9 cellular contexts compared by ENCODE assay signal in the genomic region with DNA sequence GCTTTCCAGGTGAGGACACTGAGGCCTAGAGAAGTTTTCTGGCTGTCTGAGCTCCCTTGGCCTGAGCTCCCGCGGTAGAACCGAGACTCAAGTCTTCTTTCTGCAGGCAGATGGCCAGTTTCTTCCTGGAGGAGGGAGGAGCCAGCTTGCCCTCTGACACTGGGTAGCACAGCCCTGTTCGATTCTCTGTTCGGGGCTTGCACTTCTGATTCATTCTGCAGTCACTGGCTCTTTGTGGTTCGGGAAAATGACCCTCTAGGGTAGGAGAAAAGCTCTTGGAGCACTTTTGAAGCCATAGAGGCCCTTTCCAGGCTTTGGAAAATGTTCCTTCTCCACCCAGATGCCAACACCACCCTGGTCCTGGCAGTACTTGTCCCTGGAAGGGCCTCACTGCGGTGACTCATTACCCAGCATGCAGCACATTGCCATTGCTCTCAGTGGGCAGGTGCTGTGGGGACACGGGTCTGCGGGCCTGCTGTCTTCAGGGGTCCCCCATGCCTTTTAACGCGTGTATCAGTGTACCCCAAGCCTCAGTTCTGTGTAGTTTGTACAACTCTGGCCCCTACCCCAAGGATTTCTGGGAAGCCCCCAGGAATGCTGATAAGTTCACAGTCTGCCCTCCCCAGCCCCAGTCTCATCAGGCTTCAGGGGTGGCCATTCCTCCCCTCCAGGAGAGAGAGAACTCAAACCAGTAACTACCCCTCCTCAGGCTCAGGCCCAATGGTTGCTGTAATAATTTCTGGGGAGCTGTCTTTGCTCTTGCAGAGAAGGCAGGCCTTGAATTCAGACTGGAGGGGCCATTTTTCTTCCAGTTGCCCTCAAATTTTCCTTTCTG. TPM values are rescaled to one million over a fixed set of nuclear protein-coding genes. Genes with fewer than 3 reads are reported as not detected.
DNase-seq lines count a peak whose midpoint lies in the region; ATAC-seq and TF ChIP-seq lines count a peak whose summit lies in the region.
"Had no signal": no experiment of that assay in that cellular context is flagged by ENCODE, and none has a peak within 500 bp of the region (broad histone marks: within the 10 kb centered on the region; RNA-seq: fewer than 3 reads in every experiment).

No MANE protein-coding gene starts in this region.

- peaks cover 9% of the 10 kb centered on the region for H4K20me1 ChIP-seq in neural progenitor cell (ENCODE audit: low read depth)

- H3K4me1 Mint-ChIP-seq in neural progenitor cell, result peaks cover 72% of the 10 kb centered on the region
- H3K4me1 Mint-ChIP-seq in activated T-helper 2 cell treated with anti-CD3 and anti-CD28 coated beads, Interferon-gamma antibody, Interleukin-2, Interleukin-4, amounts not matched to agents 10 μg/mL and 5 μg/mL and 100 μg/mL, durations not matched to agents 14 hours and 24 hours and 36 hours (ENCODE audit: low read depth), result peaks cover 22% of the 10 kb centered on the region

- no peaks in the 10 kb centered on the region for H3K36me3 ChIP-seq in neural progenitor cell

- no peak for ATAC-seq in HG02840 (IDR thresholded peaks at IDR 0.05; ENCODE audit: low FRiP score, unreplicated experiment)
- ATAC-seq in HG02763 (IDR thresholded peaks at IDR 0.05; ENCODE audit: unreplicated experiment), result no peak
- ATAC-seq in GM18909 (IDR thresholded peaks at IDR 0.05; ENCODE audit: poor library complexity, unreplicated experiment), result no peak

- peaks cover 33% of the 10 kb centered on the region for H3K4me1 ChIP-seq in neural progenitor cell

- H3K27ac ChIP-seq in RWPE1 (peak overlapping the region; percentile 100), neural progenitor cell (peak overlapping the region; percentile 4)
- H3K27ac ChIP-seq: C4-2B had no signal

- POLR2A ChIA-PET in RWPE1 (lab: Yijun Ruan, JAX; ENCODE audit: low non-redundant PET), result no interaction called here

- H3K4me3 ChIP-seq in neural progenitor cell, result no peak overlapping the region

- TF ChIP-seq CTCF in RWPE1 (conservative IDR thresholded peaks at IDR 0.05; ENCODE audit: low read depth), result no peak
- no peak for TF ChIP-seq CTCF in neural progenitor cell (IDR thresholded peaks at IDR 0.05)

- peaks cover 5% of the 10 kb centered on the region for H3K79me2 ChIP-seq in neural progenitor cell (ENCODE audit: low read depth)

- H3K9ac ChIP-seq in neural progenitor cell, result no peak overlapping the region

- H3K27me3 Mint-ChIP-seq in neural progenitor cell (ENCODE audit: insufficient read depth, low read depth), result peaks cover 5% of the 10 kb centered on the region
- no peaks in the 10 kb centered on the region for H3K27me3 Mint-ChIP-seq in activated T-helper 2 cell treated with anti-CD3 and anti-CD28 coated beads, Interferon-gamma antibody, Interleukin-2, Interleukin-4, amounts not matched to agents 10 μg/mL and 5 μg/mL and 100 μg/mL, durations not matched to agents 14 hours and 24 hours and 36 hours (ENCODE audit: low read depth)

- no peak overlapping the region for H3K4me2 ChIP-seq in neural progenitor cell

- H3K36me3 Mint-ChIP-seq in neural progenitor cell, result peaks cover 2% of the 10 kb centered on the region
- no peaks in the 10 kb centered on the region for H3K36me3 Mint-ChIP-seq in activated T-helper 2 cell treated with anti-CD3 and anti-CD28 coated beads, Interferon-gamma antibody, Interleukin-2, Interleukin-4, amounts not matched to agents 10 μg/mL and 5 μg/mL and 100 μg/mL, durations not matched to agents 14 hours and 24 hours and 36 hours (ENCODE audit: low read depth)

- H3K9me3 ChIP-seq in neural progenitor cell (ENCODE audit: low read depth), result no peaks in the 10 kb centered on the region

- peak overlapping the region; percentile 33 for H3K27ac Mint-ChIP-seq in neural progenitor cell
- no peak overlapping the region for H3K27ac Mint-ChIP-seq in activated T-helper 2 cell treated with anti-CD3 and anti-CD28 coated beads, Interferon-gamma antibody, Interleukin-2, Interleukin-4, amounts not matched to agents 10 μg/mL and 5 μg/mL and 100 μg/mL, durations not matched to agents 14 hours and 24 hours and 36 hours

- no peak overlapping the region for H2AFZ ChIP-seq in neural progenitor cell (replicated peaks)

- in situ Hi-C loops in ACHN (cut with HindIII; ENCODE audit: low pct_ligation_motif_present, low pct_unique_long_range_greater_than_20kb, low sequenced_read_pairs), result no loop called here

- intact Hi-C loops in activated T-helper 2 cell treated with anti-CD3 and anti-CD28 coated beads, Interferon-gamma antibody, Interleukin-2, Interleukin-4, amounts not matched to agents 10 μg/mL and 5 μg/mL and 100 μg/mL, durations not matched to agents 14 hours and 24 hours and 36 hours (cut with micrococcal nuclease), result no loop called here

- peaks cover 8% of the 10 kb centered on the region for H3F3A ChIP-seq in neural progenitor cell (ENCODE audit: low read depth)

- no peak overlapping the region for H3K4me3 Mint-ChIP-seq in neural progenitor cell
- no peak overlapping the region for H3K4me3 Mint-ChIP-seq in activated T-helper 2 cell treated with anti-CD3 and anti-CD28 coated beads, Interferon-gamma antibody, Interleukin-2, Interleukin-4, amounts not matched to agents 10 μg/mL and 5 μg/mL and 100 μg/mL, durations not matched to agents 14 hours and 24 hours and 36 hours (ENCODE audit: low read depth)

- no peaks in the 10 kb centered on the region for H3K27me3 ChIP-seq in neural progenitor cell

- CTCF ChIA-PET in RWPE1 (lab: Yijun Ruan, JAX), result interaction anchor here (0.6 to 3.6 kb wide), 6 partner anchors 10 to 657 kb away, joined by 3 to 19 read pairs (median 4); a partner anchor contains a TSS

- H3K9me3 Mint-ChIP-seq in neural progenitor cell, result peaks cover 2% of the 10 kb centered on the region
- no peaks in the 10 kb centered on the region for H3K9me3 Mint-ChIP-seq in activated T-helper 2 cell treated with anti-CD3 and anti-CD28 coated beads, Interferon-gamma antibody, Interleukin-2, Interleukin-4, amounts not matched to agents 10 μg/mL and 5 μg/mL and 100 μg/mL, durations not matched to agents 14 hours and 24 hours and 36 hours

- DNase-seq in ACHN (peak; percentile 79), RWPE1 (ENCODE audit: low spot score) (peak; percentile 78), fibroblast of peridontal ligament (ENCODE audit: extremely low read depth) (peak; percentile 74), neural progenitor cell (ENCODE audit: low spot score) (no peak)
- no peak for DNase-seq in activated T-helper 2 cell treated with anti-CD3 and anti-CD28 coated beads, Interferon-gamma antibody, Interleukin-2, Interleukin-4, amounts not matched to agents 10 μg/mL and 5 μg/mL and 100 μg/mL, durations not matched to agents 14 hours and 24 hours and 36 hours (ENCODE audit: low spot score)

RNA-seq across cellular contexts. Expression of a gene that starts 11.9 kb away (rescaled TPM):
- total RNA-seq in neural progenitor cell (ENCODE audit: low replicate concordance), result 9.1 and 11.9 TPM in 2 replicates
- 0.52 and 0.62 TPM in 2 replicates for total RNA-seq in activated T-helper 2 cell treated with anti-CD3 and anti-CD28 coated beads, Interferon-gamma antibody, Interleukin-2, Interleukin-4, amounts not matched to agents 10 μg/mL and 5 μg/mL and 100 μg/mL, durations not matched to agents 14 hours and 24 hours and 36 hours

Comparison
In these comparisons a context has a peak if more than half of its experiments do, and no peak if none do; other contexts are left out.
1. DNase-seq: peak in ACHN (single experiment), RWPE1 (single experiment) and fibroblast of peridontal ligament (single experiment); none in neural progenitor cell (single experiment) and activated T-helper 2 cell treated with anti-CD3 and anti-CD28 coated beads, Interferon-gamma antibody, Interleukin-2, Interleukin-4, amounts not matched to agents 10 μg/mL and 5 μg/mL and 100 μg/mL, durations not matched to agents 14 hours and 24 hours and 36 hours (single experiment).